ENCODE assay signal across 16 cellular contexts in the genomic region with DNA sequence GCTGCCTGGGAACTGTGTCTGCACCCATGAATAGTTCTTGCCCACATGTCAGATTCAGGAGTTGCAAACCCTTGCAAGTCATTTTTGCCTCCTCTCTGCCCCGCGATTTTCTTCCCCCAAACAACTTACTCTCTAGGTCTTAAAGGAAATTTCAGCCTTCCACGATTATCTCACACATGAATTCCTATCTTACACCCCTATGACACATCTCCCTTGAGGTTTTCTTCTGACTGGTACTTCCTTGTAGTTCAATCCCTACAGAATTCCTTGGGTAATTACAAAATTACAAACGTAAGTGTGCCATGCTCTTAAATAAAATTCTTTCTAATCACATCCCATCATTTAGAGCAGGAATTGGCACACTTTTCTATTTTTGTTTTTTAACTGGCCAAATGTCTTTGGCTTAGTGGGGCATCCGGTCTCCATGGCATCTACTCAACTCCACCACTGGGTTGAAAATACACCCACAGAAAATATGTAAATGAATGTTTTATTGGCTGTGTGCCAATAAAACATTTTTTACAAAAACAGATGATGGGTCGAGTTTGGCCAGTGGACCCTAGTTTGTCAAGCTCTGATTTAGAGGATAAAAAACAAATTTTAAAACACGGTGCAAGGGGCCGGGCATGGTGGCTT.
"Had no signal": no experiment of that assay in that cellular context is flagged by ENCODE, and none has a peak within 500 bp of the region (broad histone marks: within the 10 kb centered on the region; RNA-seq: fewer than 3 reads in every experiment).

No MANE protein-coding gene starts in this region.

- H3K27me3 ChIP-seq: right atrium auricular region, stomach, thyroid gland had no signal

- H3K27ac ChIP-seq: coronary artery, right atrium auricular region, thyroid gland had no signal

- H3K4me1 Mint-ChIP-seq: activated CD4-positive, alpha-beta T cell treated with anti-CD3 and anti-CD28 coated beads, Interleukin-2, amount 10 ng/mL, durations not matched to agents 7 days and 5 days; activated naive CD8-positive, alpha-beta T cell treated with anti-CD3 and anti-CD28 coated beads, Interleukin-2, amount 50 U/mL, for 24 hours; natural killer cell had no signal

- H3K4me3 Mint-ChIP-seq: activated CD4-positive, alpha-beta T cell treated with anti-CD3 and anti-CD28 coated beads, Interleukin-2, amount 10 ng/mL, durations not matched to agents 7 days and 5 days; activated naive CD8-positive, alpha-beta T cell treated with anti-CD3 and anti-CD28 coated beads, Interleukin-2, amount 50 U/mL, for 24 hours; natural killer cell had no signal

- H3K36me3 Mint-ChIP-seq: natural killer cell had no signal

- H3K9me3 Mint-ChIP-seq: activated CD4-positive, alpha-beta T cell treated with anti-CD3 and anti-CD28 coated beads, Interleukin-2, amount 10 ng/mL, durations not matched to agents 7 days and 5 days; activated naive CD8-positive, alpha-beta T cell treated with anti-CD3 and anti-CD28 coated beads, Interleukin-2, amount 50 U/mL, for 24 hours had no signal

- H3K9me3 ChIP-seq: right atrium auricular region, stomach, thyroid gland had no signal

- H3K4me3 ChIP-seq: coronary artery, right atrium auricular region, stomach, thyroid gland had no signal

- FAIRE-seq: small intestine, urothelium cell line had no signal

- H3K27ac Mint-ChIP-seq: activated CD4-positive, alpha-beta T cell treated with anti-CD3 and anti-CD28 coated beads, Interleukin-2, amount 10 ng/mL, durations not matched to agents 7 days and 5 days; activated naive CD8-positive, alpha-beta T cell treated with anti-CD3 and anti-CD28 coated beads, Interleukin-2, amount 50 U/mL, for 24 hours; natural killer cell had no signal

- DNase-seq: activated CD4-positive, alpha-beta T cell treated with anti-CD3 and anti-CD28 coated beads, Interleukin-2, amount 10 ng/mL, durations not matched to agents 7 days and 5 days; activated CD4-positive, CD25-positive, alpha-beta regulatory T cell; activated CD8-positive, alpha-beta memory T cell treated with anti-CD3 and anti-CD28 coated beads for 24 hours; activated naive CD4-positive, alpha-beta T cell treated with Interleukin-2 at 50 U/mL for 16 hours; activated naive CD8-positive, alpha-beta T cell treated with anti-CD3 and anti-CD28 coated beads, Interleukin-2, amount 50 U/mL, for 24 hours; central memory CD4-positive, alpha-beta T cell; effector CD8-positive, alpha-beta T cell; head of caudate nucleus; natural killer cell; posterior cingulate gyrus; small intestine; stomach; thyroid gland had no signal

- H3K4me1 ChIP-seq: right atrium auricular region, stomach, thyroid gland had no signal

- ATAC-seq: activated naive CD8-positive, alpha-beta T cell treated with anti-CD3 and anti-CD28 coated beads, Interleukin-2, amount 50 U/mL, for 24 hours; natural killer cell had no signal

- H3K36me3 ChIP-seq: right atrium auricular region, stomach, thyroid gland had no signal
